Comparison of ENCODE assay signal across 29 cellular contexts in the genomic region with DNA sequence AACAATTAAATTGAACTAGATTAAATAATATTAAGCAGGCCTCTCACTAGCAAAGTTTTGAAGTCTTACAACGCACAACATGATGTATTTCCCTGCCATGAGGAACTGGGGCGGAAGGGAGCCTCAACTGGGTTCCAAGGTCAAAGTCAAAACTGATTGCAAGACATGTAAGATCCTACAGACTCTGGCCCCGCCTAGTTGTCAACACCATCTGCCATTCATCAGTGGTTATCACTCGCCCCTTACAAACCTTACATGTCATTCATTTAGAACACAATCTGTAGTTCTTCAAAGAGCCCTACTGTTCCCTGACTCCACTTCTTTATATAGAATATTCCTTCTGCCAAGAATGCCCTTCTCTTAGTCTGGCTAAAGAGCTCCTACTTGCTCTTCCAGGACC. TPM values are rescaled to one million over a fixed set of nuclear protein-coding genes. Genes with fewer than 3 reads are reported as not detected.
DNase-seq lines count a peak whose midpoint lies in the region; ATAC-seq, FAIRE-seq and TF ChIP-seq lines count a peak whose summit lies in the region.
"Had no signal": no experiment of that assay in that cellular context is flagged by ENCODE, and none has a peak within 500 bp of the region (broad histone marks: within the 10 kb centered on the region; RNA-seq: fewer than 3 reads in every experiment).

No MANE protein-coding gene starts in this region.

- H3K4me3 ChIP-seq in NB4 (ENCODE audit: low read depth, low read length): no peak overlapping the region
- H3K4me3 ChIP-seq in GM12878: no peak overlapping the region
- no peak overlapping the region for H3K4me3 ChIP-seq in heart right ventricle
- H3K4me3 ChIP-seq in osteoblast (ENCODE audit: insufficient read depth, low read length): no peak overlapping the region
- H3K4me3 ChIP-seq in gastroesophageal sphincter: no peak overlapping the region
- H3K4me3 ChIP-seq: adrenal gland, body of pancreas, Peyer's patch, prostate gland had no signal

- no peak overlapping the region for H3K4me2 ChIP-seq in GM12878 (ENCODE audit: control insufficient read depth, insufficient read depth)
- H3K4me2 ChIP-seq in osteoblast (ENCODE audit: insufficient read depth, low read length): no peak overlapping the region

- TF ChIP-seq RAD21 in GM12878 (IDR thresholded peaks at IDR 0.05; ENCODE audit: insufficient read depth, low read depth, low read length): no peak

- H3K4me1 ChIP-seq in GM12878 (ENCODE audit: control insufficient read depth, insufficient read depth, low read length) (peaks cover 5% of the 10 kb centered on the region; the same call in 1 of the 2 replicates), heart right ventricle (peaks cover 0 to 93% (median 60%) of the 10 kb centered on the region in 9 donors), osteoblast (ENCODE audit: insufficient read depth, low read length) (peaks cover 49% of the 10 kb centered on the region), gastroesophageal sphincter (peaks cover 0 to 39% (median 0%) of the 10 kb centered on the region in 3 donors)

- H3K27ac ChIP-seq in GM12878 (ENCODE audit: control insufficient read depth, insufficient read depth): no peak overlapping the region
- peak overlapping the region in 9 of 10 donors; percentile 23 to 83 (median 61) for H3K27ac ChIP-seq in heart right ventricle
- H3K27ac ChIP-seq in osteoblast (ENCODE audit: low read depth, low read length): peak overlapping the region; percentile 77
- no peak overlapping the region for H3K27ac ChIP-seq in gastroesophageal sphincter
- H3K27ac ChIP-seq: adrenal gland, body of pancreas, C4-2B, Peyer's patch, prostate gland, VCaP had no signal

- intact Hi-C loops in GM12878 (cut with micrococcal nuclease; ENCODE audit: unreplicated experiment): no loop called here
- intact Hi-C loops in heart right ventricle (cut with DNase I): loop anchor here in 1 of 10 donors (10.0 kb wide), 1 partner anchor 118 kb away; no protein-coding TSS in a partner anchor

- FAIRE-seq in GM12878 (lab: Jason Lieb, UNC): no peak
- FAIRE-seq: G401.6, islet of Langerhans had no signal

- RAD21 ChIA-PET in GM12878 (lab: Charles Lee; ENCODE audit: unreplicated experiment): interaction anchor here (0.7 to 3.7 kb wide), 4 partner anchors 96 to 100 kb away, joined by 3 to 28 read pairs (median 4); no protein-coding TSS in a partner anchor

- DNase-seq in NB4 (ENCODE audit: low read depth) (peak; percentile 12), GM12878 (ENCODE audit: low read depth, low spot score) (no peak), heart right ventricle (peak; percentile 31 to 61), osteoblast (ENCODE audit: insufficient read length, low spot score, missing footprints) (no peak), H4 (ENCODE audit: low spot score) (no peak), NCI-H1436 (lab: John Stamatoyannopoulos, UW) (no peak), HCEC 1CT (no peak)
- DNase-seq: activated CD4-positive, alpha-beta T cell treated with anti-CD3 and anti-CD28 coated beads for 36 hours; activated CD8-positive, alpha-beta memory T cell treated with anti-CD3 and anti-CD28 coated beads, Interleukin-2, amount 50 U/mL, for 48 hours; activated CD8-positive, alpha-beta T cell treated with anti-CD3 and anti-CD28 coated beads for 36 hours; activated naive CD4-positive, alpha-beta T cell treated with anti-CD3 and anti-CD28 coated beads for 36 hours; adrenal gland; body of pancreas; DMS79; KBM-7; MM.1S; naive thymus-derived CD4-positive, alpha-beta T cell; NCI-H2029 treated with DMSO at 0.1 percent for 48 hours; NCI-H2227 treated with DMSO at 0.1 percent for 48 hours; NCI-H526 treated with DMSO at 0.1 percent for 48 hours; SIG-M5 had no signal

- no peaks in the 10 kb centered on the region for H4K20me1 ChIP-seq in GM12878 (ENCODE audit: control insufficient read depth, insufficient read depth)
- H4K20me1 ChIP-seq in osteoblast (ENCODE audit: insufficient read depth, low read length): peaks cover 39% of the 10 kb centered on the region

- POLR2A ChIA-PET in GM12878 (lab: Charles Lee): interaction anchor here (0.6 to 1.8 kb wide), 3 partner anchors 9 to 415 kb away, joined by 3 to 5 read pairs (median 4); no protein-coding TSS in a partner anchor

- H2AFZ ChIP-seq in GM12878 (ENCODE audit: control insufficient read depth, low read depth, low read length) (no peak overlapping the region), osteoblast (ENCODE audit: low read length) (no peak overlapping the region)

- 76% methylated on average over 4 of the region's 4 CpGs for WGBS in GM12878 (ENCODE audit: insufficient coverage, insufficient replicate concordance, low lambda C conversion rate, missing lambda C conversion rate)
- 37 to 62% methylated on average over 4 of the region's 4 CpGs for WGBS in heart right ventricle, 2 donors
- 90 to 95% methylated on average over 3 to 4 of the region's 4 CpGs for WGBS in gastroesophageal sphincter (ENCODE audit: low coverage in 1 of 2), 2 donors

- SMC1A ChIA-PET in GM12878 (lab: Charles Lee; ENCODE audit: uncharacterized antibody, unreplicated experiment): interaction anchor here (1.1 to 1.8 kb wide), 5 partner anchors 9 to 97 kb away, joined by 3 to 7 read pairs (median 5); no protein-coding TSS in a partner anchor

- no peak for TF ChIP-seq POLR2A in NB4 (IDR thresholded peaks at IDR 0.05; ENCODE audit: extremely low read depth, insufficient read length)
- no peak for TF ChIP-seq POLR2A in GM12878 (IDR thresholded peaks at IDR 0.05; ENCODE audit: low read depth, low read length)
- no peak for TF ChIP-seq POLR2A in gastroesophageal sphincter (IDR thresholded peaks at IDR 0.05)

- CTCF ChIA-PET in GM12878 (lab: Yijun Ruan, JAX): interaction anchor here (0.7 to 9.1 kb wide), 8 partner anchors 9 to 195 kb away, joined by 3 to 237 read pairs (median 3); a partner anchor contains a TSS

- TF ChIP-seq CTCF in NB4 (IDR thresholded peaks at IDR 0.05; ENCODE audit: low read depth, low read length): no peak
- no peak for TF ChIP-seq CTCF in GM12878 (IDR thresholded peaks at IDR 0.05 in 2 of 3, conservative IDR thresholded peaks at IDR 0.05 in 1 of 3; ENCODE audit: control insufficient read depth in 2 of 3, extremely low read depth in 1 of 3, insufficient read depth in 1 of 3, low read depth in 3 of 3, low read length in 3 of 3)
- TF ChIP-seq CTCF in heart right ventricle (IDR thresholded peaks at IDR 0.05): no peak
- no peak for TF ChIP-seq CTCF in osteoblast (IDR thresholded peaks at IDR 0.05; ENCODE audit: extremely low read depth, low read depth, low read length)
- no peak for TF ChIP-seq CTCF in gastroesophageal sphincter (IDR thresholded peaks at IDR 0.05)

- no TSS peak for BruUV-seq in GM12878 (replicated peaks; lab: Mats Ljungman, UMichigan)

- H3K36me3 ChIP-seq in GM12878 (ENCODE audit: control insufficient read depth in 2 of 2, insufficient read depth in 2 of 2, low read length in 1 of 2) (peaks cover 0 to 2% of the 10 kb centered on the region in 2 experiments; a peak in 1 of 4 replicates), heart right ventricle (peaks cover 0 to 16% (median 0%) of the 10 kb centered on the region in 9 donors), osteoblast (ENCODE audit: insufficient read depth, low read length) (peaks cover 47% of the 10 kb centered on the region), gastroesophageal sphincter (no peaks in the 10 kb centered on the region)
- H3K36me3 ChIP-seq: adrenal gland, Peyer's patch, prostate gland had no signal

- in situ Hi-C loops in GM12878 (cut with MboI): no loop called here

- ATAC-seq in GM12878 (0 out of 3 replicates have a peak, but pooled peaks have one; percentile 7), heart right ventricle (peak; percentile 77 to 95 (median 88)), gastroesophageal sphincter (no peak)
- ATAC-seq: activated CD4-positive, alpha-beta T cell treated with anti-CD3 and anti-CD28 coated beads for 36 hours; activated CD8-positive, alpha-beta T cell treated with anti-CD3 and anti-CD28 coated beads for 36 hours; body of pancreas; naive thymus-derived CD4-positive, alpha-beta T cell; stimulated activated memory B cell treated with anti-CD40 and anti-IgM and Interleukin-4, amounts not matched to agents 10 μg/mL and 1 μg/mL and 100 μg/mL, for 72 hours had no signal

- TF ChIP-seq EP300 in GM12878 (IDR thresholded peaks at IDR 0.05; ENCODE audit: borderline replicate concordance in 1 of 2, control insufficient read depth in 1 of 2, low read depth in 2 of 2, low read length in 2 of 2) (no peak), gastroesophageal sphincter (IDR thresholded peaks at IDR 0.05) (no peak)

- H3K9me3 ChIP-seq in GM12878 (replicated peaks; ENCODE audit: control insufficient read depth, insufficient read depth, low read length) (no peaks in the 10 kb centered on the region), heart right ventricle (no peaks in the 10 kb centered on the region), osteoblast (ENCODE audit: low read depth, low read length) (no peaks in the 10 kb centered on the region), gastroesophageal sphincter (no peaks in the 10 kb centered on the region)
- H3K9me3 ChIP-seq: adrenal gland, body of pancreas, Peyer's patch, prostate gland had no signal

- H3K79me2 ChIP-seq in GM12878 (ENCODE audit: control insufficient read depth, insufficient read depth, low read length) (peaks cover 91% of the 10 kb centered on the region), osteoblast (ENCODE audit: insufficient read depth, low read length) (peaks cover 98% of the 10 kb centered on the region)

- H3K27me3 ChIP-seq in GM12878 (replicated peaks in 1 of 2; ENCODE audit: control insufficient read depth in 2 of 2, insufficient read depth in 2 of 2, low read length in 1 of 2): no peaks in the 10 kb centered on the region
- H3K27me3 ChIP-seq in heart right ventricle: no peaks in the 10 kb centered on the region
- no peaks in the 10 kb centered on the region for H3K27me3 ChIP-seq in osteoblast (ENCODE audit: insufficient read depth, low read length)
- no peaks in the 10 kb centered on the region for H3K27me3 ChIP-seq in gastroesophageal sphincter
- H3K27me3 ChIP-seq: adrenal gland, body of pancreas, Peyer's patch had no signal

- H3K9ac ChIP-seq in GM12878 (ENCODE audit: control insufficient read depth, insufficient read depth, low read length): no peak overlapping the region

RNA-seq across cellular contexts. Expression of a gene that starts 10.0 kb away (rescaled TPM):
- 462 and 491 TPM in 2 replicates for total RNA-seq in GM12878 (2013; cell fraction: nucleolus; rRNA removed)
- 91.0 and 126 TPM in 2 replicates for total RNA-seq in GM12878 (2014; rRNA removed)
- 89.9 and 90.2 TPM in 2 replicates for total RNA-seq in GM12878 (2014; rRNA removed; fragmentation: Illumina TruSeq; extraction: Trizol)
- 88.4 and 108 TPM in 2 replicates for total RNA-seq in GM12878 (2021)
- 15.6 TPM for polyA plus RNA-seq in GM12878 (2011; ENCODE audit: low read depth)
- polyA plus RNA-seq in GM12878 (2011; rRNA removed): 106 and 188 TPM in 2 replicates
- polyA plus RNA-seq in GM12878 (2011; cell fraction: cytosol; rRNA removed): 36.1 and 36.9 TPM in 2 replicates
- 63.7 and 68.3 TPM in 2 replicates for polyA plus RNA-seq in GM12878 (2011; cell fraction: nucleus; rRNA removed)
- 23.8 and 32.6 TPM in 2 replicates for polyA plus RNA-seq in GM12878 (2012)
- 75.6 and 83.3 TPM in 2 replicates for polyA plus RNA-seq in GM12878 (2014; fragmentation: Illumina TruSeq; extraction: Trizol)
- 10 to 100 TPM; 14.0 to 17.7 TPM for polyA plus RNA-seq in GM12878 (2014; fragmentation: Nextera tagmentation; extraction: Ambion mirVana)
- 54.4 and 63.3 TPM in 2 replicates for polyA plus RNA-seq in GM12878 (2014; rRNA removed)
- polyA plus RNA-seq in GM12878 (2016; fragmentation: Nextera tagmentation; extraction: Ambion mirVana): 10 to 100 TPM; 15.6 to 25.2 TPM
- 165 and 257 TPM in 2 replicates for polyA minus RNA-seq in GM12878 (2011; rRNA and poly(A)+ RNA removed)
- 62.7 and 78.3 TPM in 2 replicates for polyA minus RNA-seq in GM12878 (2011; cell fraction: cytosol; rRNA and poly(A)+ RNA removed)
- 67.8 and 92.3 TPM in 2 replicates for polyA minus RNA-seq in GM12878 (2011; cell fraction: nucleus; rRNA and poly(A)+ RNA removed)
- 100 to 1,000 TPM in 5 of 10 donors, 10 to 100 TPM in 5; 60.3 to 195 (median 109) TPM for total RNA-seq in heart right ventricle
- polyA plus RNA-seq in heart right ventricle: 10 to 100 TPM; 31.0 to 45.9 TPM
- total RNA-seq in osteoblast: 248 and 311 TPM in 2 replicates
- total RNA-seq in H4 (2014; rRNA removed; shearing (Covaris generic)): 66.1 and 83.2 TPM in 2 replicates
- total RNA-seq in gastroesophageal sphincter: 100 to 1,000 TPM; 106 to 157 (median 128) TPM

Comparison
In these comparisons a context has a peak if more than half of its experiments do, and no peak if none do; other contexts are left out.
1. DNase-seq: peak in NB4 (single experiment) and heart right ventricle (2 of 2); none in GM12878 (single experiment), osteoblast (single experiment), H4 (single experiment), NCI-H1436 (single experiment) and HCEC 1CT (single experiment).
2. H3K27ac ChIP-seq: peak in heart right ventricle (9 of 10) and osteoblast (single experiment); none in GM12878 (single experiment) and gastroesophageal sphincter (0 of 4).